Comparison of ENCODE assay signal across 20 cellular contexts in the genomic region with DNA sequence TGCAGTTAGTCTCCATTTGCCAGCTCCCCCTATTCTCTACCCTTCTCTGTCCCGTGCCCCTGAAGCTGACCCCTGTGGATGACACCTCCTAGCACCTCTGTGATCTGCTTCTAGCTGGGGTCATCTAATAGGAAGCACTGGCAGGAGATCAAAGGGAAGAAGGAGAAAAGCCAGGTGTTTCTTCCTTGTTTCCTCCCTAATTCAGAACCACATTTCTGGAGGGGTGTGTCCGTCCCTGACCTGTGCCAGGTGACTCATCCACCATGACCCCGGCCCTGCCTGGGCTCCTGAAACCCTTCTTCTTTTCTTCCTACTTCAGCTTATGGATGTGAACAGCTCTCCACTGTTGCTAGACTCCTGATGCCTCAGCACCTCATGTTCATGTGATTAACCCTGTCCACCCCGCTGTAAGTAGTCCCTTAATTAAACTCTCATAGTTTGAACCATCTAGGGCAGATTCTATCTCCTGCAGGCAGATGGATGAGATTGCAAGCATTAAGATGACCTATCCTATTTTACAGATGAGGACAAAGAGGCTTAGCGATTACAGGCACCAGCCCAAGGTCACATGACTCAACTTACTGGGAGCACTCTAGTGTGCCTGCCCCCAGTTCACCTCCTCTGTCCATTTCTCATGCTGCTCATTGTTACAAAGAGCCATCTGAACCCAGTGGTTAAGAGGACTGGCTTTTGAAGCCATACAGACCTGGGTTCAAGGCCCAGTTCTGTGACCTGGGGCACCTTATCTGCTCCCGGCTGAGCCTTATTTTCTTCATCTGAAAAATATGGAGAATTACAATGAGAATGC.
DNase-seq lines count a peak whose midpoint lies in the region; ATAC-seq, FAIRE-seq and TF ChIP-seq lines count a peak whose summit lies in the region.
"Had no signal": no experiment of that assay in that cellular context is flagged by ENCODE, and none has a peak within 500 bp of the region (broad histone marks: within the 10 kb centered on the region; RNA-seq: fewer than 3 reads in every experiment).

No MANE protein-coding gene starts in this region.

- H3K36me3 ChIP-seq in GM23338 (ENCODE audit: insufficient read depth) (no peaks in the 10 kb centered on the region), bronchial epithelial cell (ENCODE audit: control insufficient read depth, insufficient read depth, low read length) (no peaks in the 10 kb centered on the region), mesendoderm (ENCODE audit: control insufficient read depth, insufficient read depth, low read length) (no peaks in the 10 kb centered on the region), brain microvascular endothelial cell (replicated peaks) (no peaks in the 10 kb centered on the region), thyroid gland (no peaks in the 10 kb centered on the region)

- no peak overlapping the region for H3K4ac ChIP-seq in mesendoderm (ENCODE audit: low read depth, low read length)

- peak overlapping the region; percentile 5 for H3K18ac ChIP-seq in mesendoderm (ENCODE audit: low read length)

- no peak overlapping the region for H3K23ac ChIP-seq in mesendoderm (ENCODE audit: low read length)

- no peaks in the 10 kb centered on the region for H4K20me1 ChIP-seq in GM23338 (replicated peaks; ENCODE audit: insufficient read depth)

- H3K27ac ChIP-seq in GM23338 (ENCODE audit: low read depth) (no peak overlapping the region), mesendoderm (ENCODE audit: low read depth, low read length) (no peak overlapping the region), brain microvascular endothelial cell (no peak overlapping the region), thyroid gland (no peak overlapping the region)
- H3K27ac ChIP-seq: VCaP had no signal

- H3K4me2 ChIP-seq in GM23338 (peak overlapping the region; percentile 54), mesendoderm (ENCODE audit: low read length) (no peak overlapping the region)

- H3F3A ChIP-seq in GM23338 (replicated peaks; ENCODE audit: low read depth), result no peaks in the 10 kb centered on the region

- H2AFZ ChIP-seq in GM23338, result no peak overlapping the region

- H3K4me1 Mint-ChIP-seq in GM23338, result peaks cover 51% of the 10 kb centered on the region
- H3K4me1 Mint-ChIP-seq in activated T-cell treated with anti-CD3 and anti-CD28 coated beads, Interleukin-2, amount 50 U/mL, for 72 hours (ENCODE audit: low read depth), result peaks cover 7% of the 10 kb centered on the region
- H3K4me1 Mint-ChIP-seq: activated naive CD8-positive, alpha-beta T cell treated with anti-CD3 and anti-CD28 coated beads for 36 hours had no signal

- H3K4me1 ChIP-seq in GM23338 (ENCODE audit: insufficient read depth) (peaks cover 40% of the 10 kb centered on the region), mesendoderm (ENCODE audit: control insufficient read depth, low read depth, low read length) (peaks cover 18% of the 10 kb centered on the region), thyroid gland (no peaks in the 10 kb centered on the region)

- no peak overlapping the region for H3K9ac ChIP-seq in mesendoderm (ENCODE audit: low read length)

- no peak for TF ChIP-seq CTCF in GM23338 (conservative IDR thresholded peaks at IDR 0.05; ENCODE audit: low read depth in 2 of 2)
- no peak for TF ChIP-seq CTCF in bronchial epithelial cell (IDR thresholded peaks at IDR 0.05; ENCODE audit: insufficient read depth, low read length, severe bottlenecking)
- no peak for TF ChIP-seq CTCF in brain microvascular endothelial cell (IDR thresholded peaks at IDR 0.05; ENCODE audit: low read depth, low read length, missing control alignments)
- no peak for TF ChIP-seq CTCF in thyroid gland (IDR thresholded peaks at IDR 0.05)

- intact Hi-C loops in thyroid gland (cut with DNase I), result no loop called here

- H3K36me3 Mint-ChIP-seq in GM23338 (ENCODE audit: low read depth), result no peaks in the 10 kb centered on the region
- H3K36me3 Mint-ChIP-seq in activated T-cell treated with anti-CD3 and anti-CD28 coated beads, Interleukin-2, amount 50 U/mL, for 72 hours (ENCODE audit: insufficient read depth in 2 of 2), result no peaks in the 10 kb centered on the region
- H3K36me3 Mint-ChIP-seq: activated naive CD8-positive, alpha-beta T cell treated with anti-CD3 and anti-CD28 coated beads for 36 hours; CD8-positive, alpha-beta T cell; immature natural killer cell; naive B cell had no signal

- no peak overlapping the region for H2BK120ac ChIP-seq in mesendoderm (ENCODE audit: low read depth, low read length)

- DNase-seq in GM23338 (ENCODE audit: low spot score) (peak; percentile 32), LoVo (ENCODE audit: low spot score) (peak; percentile 82), bronchial epithelial cell (ENCODE audit: low read depth) (no peak), mesendoderm (peak; percentile 61), UCSD-AML1 (lab: John Stamatoyannopoulos, UW; ENCODE audit: unreplicated experiment) (no peak), brain microvascular endothelial cell (no peak), thyroid gland (no peak)
- DNase-seq in activated T-cell treated with anti-CD3 and anti-CD28 coated beads, Interleukin-2, amount 50 U/mL, for 72 hours, result no peak
- DNase-seq: activated CD8-positive, alpha-beta T cell treated with anti-CD3 and anti-CD28 coated beads, Interleukin-2, amount 10 ng/mL, durations not matched to agents 7 days and 5 days; activated naive CD8-positive, alpha-beta T cell treated with anti-CD3 and anti-CD28 coated beads for 36 hours; activated T-cell treated with anti-CD3 and anti-CD28 coated beads, Interleukin-2, amount 50 U/mL, for 4 hours; CD8-positive, alpha-beta T cell; immature natural killer cell; Karpas-422; naive B cell; NCI-H2171; NK-92 treated with Interleukin-12 subunit alpha and Interleukin-12 subunit beta, amount 100 ng/mL, for 24 hours; stimulated activated CD4-positive, alpha-beta T cell treated with anti-CD3 and anti-CD28 coated beads, Interleukin-4, amount 100 ng/mL, for 1 hour; T-helper 1 cell had no signal

- no peaks in the 10 kb centered on the region for H3K9me3 ChIP-seq in thyroid gland

- no peak overlapping the region for H4K8ac ChIP-seq in mesendoderm (ENCODE audit: low read depth, low read length)

- peaks cover 4% of the 10 kb centered on the region; the same call in 1 of the 2 replicates for H3K9me2 ChIP-seq in GM23338 (ENCODE audit: insufficient read depth)

- no peak overlapping the region for H2BK5ac ChIP-seq in mesendoderm (ENCODE audit: low read length)

- FAIRE-seq in bronchial epithelial cell (lab: Jason Lieb, UNC), result peak; percentile 43

- H4K5ac ChIP-seq in mesendoderm (ENCODE audit: low read length), result no peak overlapping the region

- H3K79me2 ChIP-seq in GM23338 (replicated peaks; ENCODE audit: insufficient read depth), result no peaks in the 10 kb centered on the region
- no peaks in the 10 kb centered on the region for H3K79me2 ChIP-seq in mesendoderm (ENCODE audit: control insufficient read depth, insufficient read depth, low read length)

- H3K27me3 Mint-ChIP-seq in GM23338 (ENCODE audit: insufficient read depth, low read depth, poor library complexity), result peaks cover 29% of the 10 kb centered on the region
- H3K27me3 Mint-ChIP-seq in activated T-cell treated with anti-CD3 and anti-CD28 coated beads, Interleukin-2, amount 50 U/mL, for 72 hours (ENCODE audit: low read depth), result no peaks in the 10 kb centered on the region

- no CpG with 5 or more reads among the region's 6 CpGs for whole genome bisulfite sequencing in mesendoderm (ENCODE audit: extremely low coverage, insufficient coverage, low lambda C conversion rate)
- WGBS in thyroid gland, 2 donors, result 82 to 85% methylated on average over 6 of the region's 6 CpGs

- H2BK15ac ChIP-seq in mesendoderm (replicated peaks; ENCODE audit: low read depth), result no peak overlapping the region

- H3K27ac Mint-ChIP-seq in GM23338, result no peak overlapping the region
- no peak overlapping the region for H3K27ac Mint-ChIP-seq in activated T-cell treated with anti-CD3 and anti-CD28 coated beads, Interleukin-2, amount 50 U/mL, for 72 hours
- H3K27ac Mint-ChIP-seq: activated CD8-positive, alpha-beta T cell treated with anti-CD3 and anti-CD28 coated beads, Interleukin-2, amount 10 ng/mL, durations not matched to agents 7 days and 5 days; activated naive CD8-positive, alpha-beta T cell treated with anti-CD3 and anti-CD28 coated beads for 36 hours; CD8-positive, alpha-beta T cell; immature natural killer cell had no signal

- no peak overlapping the region for H2AK5ac ChIP-seq in mesendoderm (ENCODE audit: low read length)

- H3K4me3 Mint-ChIP-seq in GM23338, result peak overlapping the region; percentile 50; the same call in 2 of the 3 replicates
- no peak overlapping the region for H3K4me3 Mint-ChIP-seq in activated T-cell treated with anti-CD3 and anti-CD28 coated beads, Interleukin-2, amount 50 U/mL, for 72 hours
- H3K4me3 Mint-ChIP-seq: activated CD8-positive, alpha-beta T cell treated with anti-CD3 and anti-CD28 coated beads, Interleukin-2, amount 10 ng/mL, durations not matched to agents 7 days and 5 days; activated naive CD8-positive, alpha-beta T cell treated with anti-CD3 and anti-CD28 coated beads for 36 hours; activated T-cell treated with anti-CD3 and anti-CD28 coated beads, Interleukin-2, amount 50 U/mL, for 4 hours; CD8-positive, alpha-beta T cell; immature natural killer cell; naive B cell had no signal

- peak; percentile 28 for ATAC-seq in GM23338
- no peak for ATAC-seq in activated T-cell treated with anti-CD3 and anti-CD28 coated beads, Interleukin-2, amount 50 U/mL, for 72 hours (replicated peaks in 1 of 2)
- ATAC-seq: activated CD8-positive, alpha-beta T cell treated with anti-CD3 and anti-CD28 coated beads, Interleukin-2, amount 10 ng/mL, durations not matched to agents 7 days and 5 days; activated T-cell treated with anti-CD3 and anti-CD28 coated beads, Interleukin-2, amount 50 U/mL, for 4 hours; CD8-positive, alpha-beta T cell had no signal

- no peak for TF ChIP-seq POLR2A in thyroid gland (IDR thresholded peaks at IDR 0.05)

- H3K27me3 ChIP-seq in GM23338 (ENCODE audit: insufficient read depth), result peaks cover 22% of the 10 kb centered on the region
- H3K27me3 ChIP-seq in bronchial epithelial cell (ENCODE audit: control insufficient read depth, insufficient read depth, low read length), result no peaks in the 10 kb centered on the region
- no peaks in the 10 kb centered on the region for H3K27me3 ChIP-seq in mesendoderm (ENCODE audit: insufficient read depth, low read length, poor library complexity)
- no peaks in the 10 kb centered on the region for H3K27me3 ChIP-seq in brain microvascular endothelial cell (replicated peaks)
- H3K27me3 ChIP-seq in thyroid gland, result no peaks in the 10 kb centered on the region

- no peak overlapping the region for H3K56ac ChIP-seq in mesendoderm (ENCODE audit: low read length)

- H3K4me3 ChIP-seq in GM23338 (peak overlapping the region; percentile 21), bronchial epithelial cell (ENCODE audit: low read depth, low read length) (no peak overlapping the region), mesendoderm (ENCODE audit: low read length) (no peak overlapping the region), brain microvascular endothelial cell (ENCODE audit: low read depth, low read length) (no peak overlapping the region), thyroid gland (replicated peaks in 1 of 3) (no peak overlapping the region)

- H3K9me3 Mint-ChIP-seq in GM23338, result no peaks in the 10 kb centered on the region
- H3K9me3 Mint-ChIP-seq in activated T-cell treated with anti-CD3 and anti-CD28 coated beads, Interleukin-2, amount 50 U/mL, for 72 hours, result peaks cover 7 to 9% of the 10 kb centered on the region in 2 donors

- no peaks in the 10 kb centered on the region for H3K79me1 ChIP-seq in mesendoderm (ENCODE audit: low read length)

- in situ Hi-C loops in brain microvascular endothelial cell (cut with HindIII; ENCODE audit: low pct_ligation_motif_present, low sequenced_read_pairs), result no loop called here

Comparison
In these comparisons a context has a peak if more than half of its experiments do, and no peak if none do; other contexts are left out.
1. DNase-seq: peak in GM23338 (single experiment), LoVo (single experiment) and mesendoderm (single experiment); none in bronchial epithelial cell (single experiment), UCSD-AML1 (single experiment), brain microvascular endothelial cell (single experiment), thyroid gland (0 of 2) and activated T-cell treated with anti-CD3 and anti-CD28 coated beads, Interleukin-2, amount 50 U/mL, for 72 hours (0 of 2).